In genomic region chr14:21852061-21852664, GRCh38 we compare ENCODE assay signal across 8 cellular contexts.
DNase-seq lines count a peak whose midpoint lies in the region; ATAC-seq and TF ChIP-seq lines count a peak whose summit lies in the region.

No MANE protein-coding gene starts in this region.

- H3K4me3 ChIP-seq in fibroblast of lung (replicated peaks in 1 of 4; ENCODE audit: control extremely low read depth in 1 of 4, insufficient read depth in 1 of 4, low read depth in 3 of 4, low read length in 4 of 4) (no peak overlapping the region), trophoblast cell (ENCODE audit: low read depth, low read length) (no peak overlapping the region)

- no peak overlapping the region for H4K91ac ChIP-seq in trophoblast cell (ENCODE audit: low read depth, low read length)

- H3K9ac ChIP-seq in fibroblast of lung (ENCODE audit: insufficient read depth, low read length) (no peak overlapping the region), trophoblast cell (ENCODE audit: low read length) (no peak overlapping the region)

- no peak overlapping the region for H4K12ac ChIP-seq in trophoblast cell (ENCODE audit: low read depth, low read length)

- no peak overlapping the region for H3K4me2 ChIP-seq in fibroblast of lung (ENCODE audit: extremely low read depth, insufficient read depth, low read length)
- H3K4me2 ChIP-seq in trophoblast cell (ENCODE audit: low read length): no peak overlapping the region

- TF ChIP-seq CTCF in fibroblast of lung (conservative IDR thresholded peaks at IDR 0.05 in 1 of 2, IDR thresholded peaks at IDR 0.05 in 1 of 2; ENCODE audit: low read depth in 1 of 2, low read length in 2 of 2): peak; percentile 63 to 82

- H3K4me1 ChIP-seq in fibroblast of lung (ENCODE audit: control insufficient read depth, extremely low read depth, insufficient read depth, low read length) (no peaks in the 10 kb centered on the region), trophoblast cell (ENCODE audit: control insufficient read depth in 1 of 2, insufficient read depth in 2 of 2, low read length in 2 of 2) (no peaks in the 10 kb centered on the region)

- H3K27ac ChIP-seq in fibroblast of lung (ENCODE audit: insufficient read depth, low read length) (no peak overlapping the region), trophoblast cell (ENCODE audit: low read depth, low read length) (no peak overlapping the region)

- no peak overlapping the region for H3K4ac ChIP-seq in trophoblast cell (ENCODE audit: low read depth, low read length)

- H2BK5ac ChIP-seq in trophoblast cell (ENCODE audit: low read depth, low read length, poor library complexity): no peak overlapping the region

- H2AFZ ChIP-seq in fibroblast of lung (ENCODE audit: low read length) (no peak overlapping the region), trophoblast cell (ENCODE audit: insufficient read depth, low read length, poor library complexity) (no peak overlapping the region)

- no peak overlapping the region for H3K23ac ChIP-seq in trophoblast cell (ENCODE audit: low read length)

- no peak overlapping the region for H3K18ac ChIP-seq in trophoblast cell (ENCODE audit: low read length)

- H2BK12ac ChIP-seq in trophoblast cell (ENCODE audit: low read length): no peak overlapping the region

- H3K27me3 ChIP-seq in fibroblast of lung (ENCODE audit: control insufficient read depth, insufficient read depth, low read length) (no peaks in the 10 kb centered on the region), trophoblast cell (ENCODE audit: insufficient read depth, low read length) (no peaks in the 10 kb centered on the region)

- no peaks in the 10 kb centered on the region for H3K9me3 ChIP-seq in fibroblast of lung (ENCODE audit: control insufficient read depth, insufficient read depth, low read depth, low read length)
- H3K9me3 ChIP-seq in trophoblast cell (ENCODE audit: insufficient read depth, low read depth, low read length): no peaks in the 10 kb centered on the region

- DNase-seq in activated gamma-delta T cell treated with Interleukin-2 at 50 U/mL for 16 hours: peak; percentile 69
- no peak for DNase-seq in activated gamma-delta T cell (lab: John Stamatoyannopoulos, UW)
- peak; percentile 94 for DNase-seq in NCI-H82 treated with DMSO at 0.1 percent for 48 hours (lab: John Stamatoyannopoulos, UW; ENCODE audit: unreplicated experiment)
- DNase-seq in activated T-cell treated with anti-CD3 and anti-CD28 coated beads for 1 hour (ENCODE audit: low read depth): peak; percentile 63
- peak in 1 of 2 donors; percentile 21 for DNase-seq in fibroblast of lung (ENCODE audit: low read depth in 2 of 2)
- DNase-seq in trophoblast cell: peak; percentile 11 to 58
- no peak for DNase-seq in NCI-H510A (lab: John Stamatoyannopoulos, UW)

- no peaks in the 10 kb centered on the region for H4K20me1 ChIP-seq in fibroblast of lung (ENCODE audit: control insufficient read depth, extremely low read depth, insufficient read depth, low read length)

- ATAC-seq in GM18870 (IDR thresholded peaks at IDR 0.05; ENCODE audit: unreplicated experiment): no peak

- no peaks in the 10 kb centered on the region for H3K36me3 ChIP-seq in fibroblast of lung (ENCODE audit: control insufficient read depth, insufficient read depth, low read length)
- no peaks in the 10 kb centered on the region for H3K36me3 ChIP-seq in trophoblast cell (ENCODE audit: control insufficient read depth in 1 of 2, insufficient read depth in 2 of 2, low read length in 2 of 2)

- H2BK120ac ChIP-seq in trophoblast cell (ENCODE audit: insufficient read depth, low read length, poor library complexity): no peak overlapping the region

- no peak overlapping the region for H4K8ac ChIP-seq in trophoblast cell (ENCODE audit: low read depth, low read length)

- H3K79me2 ChIP-seq in fibroblast of lung (ENCODE audit: control insufficient read depth, insufficient read depth, low read length) (no peaks in the 10 kb centered on the region), trophoblast cell (ENCODE audit: control insufficient read depth, insufficient read depth, low read length, poor library complexity) (no peaks in the 10 kb centered on the region)

- WGBS in trophoblast cell (ENCODE audit: extremely low coverage, insufficient coverage, insufficient read length): no CpG with 5 or more reads among the region's 4 CpGs

- H3K79me1 ChIP-seq in trophoblast cell (ENCODE audit: low read length): no peaks in the 10 kb centered on the region

- H2AK5ac ChIP-seq in trophoblast cell (ENCODE audit: low read length): no peak overlapping the region

- no peak overlapping the region for H3K14ac ChIP-seq in trophoblast cell (ENCODE audit: low read length)

Comparison
In these comparisons a context has a peak if more than half of its experiments do, and no peak if none do; other contexts are left out.
1. DNase-seq: peak in activated gamma-delta T cell treated with Interleukin-2 at 50 U/mL for 16 hours (single experiment), NCI-H82 treated with DMSO at 0.1 percent for 48 hours (single experiment), activated T-cell treated with anti-CD3 and anti-CD28 coated beads for 1 hour (single experiment) and trophoblast cell (2 of 2); none in activated gamma-delta T cell (single experiment) and NCI-H510A (single experiment).